Comparison of ENCODE assay signal across 21 cellular contexts in genomic region chr5:28077291-28078240, GRCh38.
"Had no signal": no experiment of that assay in that cellular context is flagged by ENCODE, and none has a peak within 500 bp of the region (broad histone marks: within the 10 kb centered on the region; RNA-seq: fewer than 3 reads in every experiment).

No MANE protein-coding gene starts in this region.

- H3K27ac ChIP-seq: colonic mucosa, esophagus squamous epithelium, gastrocnemius medialis, sigmoid colon had no signal

- H3K36me3 ChIP-seq: colonic mucosa, esophagus squamous epithelium, gastrocnemius medialis, sigmoid colon had no signal

- H3K9me3 ChIP-seq: colonic mucosa had no signal

- DNase-seq: activated B cell treated with CpG ODN at 0.5 μM for 24 hours; activated CD4-positive, alpha-beta T cell treated with anti-CD3 and anti-CD28 coated beads for 36 hours; activated CD4-positive, alpha-beta T cell treated with anti-CD3 and anti-CD28 coated beads, Interleukin-2, amount 50 U/mL, for 4 hours; activated CD8-positive, alpha-beta memory T cell treated with anti-CD3 and anti-CD28 coated beads for 24 hours; activated CD8-positive, alpha-beta memory T cell treated with anti-CD3 and anti-CD28 coated beads, Interleukin-2, amount 50 U/mL, for 4 hours; activated naive CD4-positive, alpha-beta T cell treated with anti-CD3 and anti-CD28 coated beads, Interleukin-2, amount 10 ng/mL, durations not matched to agents 7 days and 5 days; activated T-cell treated with anti-CD3 and anti-CD28 coated beads, Interleukin-2, amount 50 U/mL, for 48 hours; amygdala; colonic mucosa; endodermal cell; esophagus squamous epithelium; gastrocnemius medialis; hippocampal formation; mesendoderm; naive B cell; sigmoid colon; stimulated activated CD4-positive, alpha-beta T cell treated with anti-CD3 and anti-CD28 coated beads, Interleukin-2, amount 100 ng/mL, for 48 hours; stimulated activated CD8-positive, alpha-beta memory T cell treated with anti-CD3 and anti-CD28 coated beads, Interleukin-4, amount 100 ng/mL, for 48 hours; stimulated activated naive B cell treated with anti-CD40 and anti-IgM and Interleukin-4, amounts not matched to agents 10 μg/mL and 1 μg/mL and 100 μg/mL, for 72 hours; trophoblast cell had no signal

- ATAC-seq: activated CD4-positive, alpha-beta T cell treated with anti-CD3 and anti-CD28 coated beads for 36 hours; gastrocnemius medialis; stimulated activated naive B cell treated with anti-CD40 and anti-IgM and Interleukin-4, amounts not matched to agents 10 μg/mL and 1 μg/mL and 100 μg/mL, for 72 hours had no signal

- H3K4me1 ChIP-seq: colonic mucosa, esophagus squamous epithelium, gastrocnemius medialis, sigmoid colon had no signal

- H3K4me3 ChIP-seq: colonic mucosa, esophagus squamous epithelium, gastrocnemius medialis, sigmoid colon, smooth muscle cell had no signal

- H3K27me3 ChIP-seq: colonic mucosa, esophagus squamous epithelium, gastrocnemius medialis, sigmoid colon had no signal
